In genomic region chr5:177350776-177351391, GRCh38 we compare ENCODE assay signal across 9 cellular contexts. TPM values are rescaled to one million over a fixed set of nuclear protein-coding genes. Genes with fewer than 3 reads are reported as not detected.
DNase-seq lines count a peak whose midpoint lies in the region; ATAC-seq, FAIRE-seq and TF ChIP-seq lines count a peak whose summit lies in the region.
"Had no signal": no experiment of that assay in that cellular context is flagged by ENCODE, and none has a peak within 500 bp of the region (broad histone marks: within the 10 kb centered on the region; RNA-seq: fewer than 3 reads in every experiment).

No MANE protein-coding gene starts in this region.

- FAIRE-seq in HepG2 (lab: Jason Lieb, UNC): no peak

- CTCF ChIA-PET in AG04449 (lab: Yijun Ruan, JAX): interaction anchor here (1.0 to 6.9 kb wide), 9 partner anchors 9 to 238 kb away, joined by 4 to 58 read pairs (median 11); no protein-coding TSS in a partner anchor
- CTCF ChIA-PET in HepG2 (lab: Yijun Ruan, JAX; ENCODE audit: low intra/inter-chr PET ratio, low total read pairs): no interaction called here

- no peaks in the 10 kb centered on the region for H3K9me3 Mint-ChIP-seq in HFFc6

- no peak for TF ChIP-seq RAD21 in HepG2 (CRISPR knock-in tag; IDR thresholded peaks at IDR 0.05)

- TF ChIP-seq POLR2A in HepG2 (IDR thresholded peaks at IDR 0.05; ENCODE audit: insufficient read depth in 1 of 2, low read depth in 2 of 2, low read length in 2 of 2) (no peak), tibial nerve (IDR thresholded peaks at IDR 0.05) (no peak)

- in situ Hi-C loops in HepG2 (cut with HindIII; ENCODE audit: extremely low pct_ligation_motif_present, low pct_unique_long_range_greater_than_20kb): loop anchor here (25.0 kb wide), 1 partner anchor 814 kb away; the partner anchor contains the start of genes CDHR2 and RNF44

- H4K20me1 ChIP-seq in HepG2 (ENCODE audit: insufficient read depth, low read length): no peaks in the 10 kb centered on the region

- H3K9me3 ChIP-seq in HepG2 (ENCODE audit: low read length) (no peaks in the 10 kb centered on the region), tibial nerve (no peaks in the 10 kb centered on the region)

- DNase-seq in AG04449 (ENCODE audit: low read depth, low spot score): no peak
- no peak for DNase-seq in HFFc6
- DNase-seq in HepG2 (ENCODE audit: low spot score): no peak
- DNase-seq in tibial nerve (ENCODE audit: low spot score in 2 of 2): no peak
- DNase-seq in NCI-H524 (lab: John Stamatoyannopoulos, UW): no peak

- 9% methylated on average over 10 of the region's 19 CpGs for WGBS in HepG2 (ENCODE audit: low lambda C conversion rate)
- WGBS in tibial nerve, 2 donors: 13 to 19% methylated on average over 15 to 19 of the region's 19 CpGs

- peaks cover 6 to 15% of the 10 kb centered on the region in 2 experiments for H3K36me3 ChIP-seq in HepG2 (replicated peaks in 1 of 2; ENCODE audit: control insufficient read depth in 1 of 2, insufficient read depth in 2 of 2, low read length in 2 of 2)
- H3K36me3 ChIP-seq in tibial nerve: peaks cover 0 to 29% (median 0%) of the 10 kb centered on the region in 3 donors

- H3K36me3 Mint-ChIP-seq in HFFc6 (ENCODE audit: low read depth): no peaks in the 10 kb centered on the region; the same call in 1 of the 2 replicates

- TF ChIP-seq CTCF in AG04449 (IDR thresholded peaks at IDR 0.05; ENCODE audit: insufficient read depth, low read length, missing control alignments): no peak
- TF ChIP-seq CTCF in HFFc6 (IDR thresholded peaks at IDR 0.05): no peak
- no peak for TF ChIP-seq CTCF in HepG2 (CRISPR knock-in tag; IDR thresholded peaks at IDR 0.05)
- no peak for TF ChIP-seq CTCF in tibial nerve (IDR thresholded peaks at IDR 0.05)

- ATAC-seq in HepG2 (peak; percentile 18), GM19452 (IDR thresholded peaks at IDR 0.05; ENCODE audit: unreplicated experiment) (no peak), GM19035 (IDR thresholded peaks at IDR 0.05; ENCODE audit: unreplicated experiment) (no peak)

- TSS peak; percentile 55 for BruUV-seq in HepG2 (replicated peaks; lab: Mats Ljungman, UMichigan)

- peaks cover 5% of the 10 kb centered on the region for H3K27me3 Mint-ChIP-seq in HFFc6 (ENCODE audit: insufficient read depth)

- H3K79me2 ChIP-seq in HepG2 (ENCODE audit: insufficient read depth, low read length): peaks cover 50% of the 10 kb centered on the region

- intact Hi-C loops in HepG2 (cut with micrococcal nuclease; ENCODE audit: unreplicated experiment): no loop called here

- POLR2A ChIA-PET in AG04449 (lab: Yijun Ruan, JAX): interaction anchor here (0.7 to 1.6 kb wide), 3 partner anchors 10 to 39 kb away, joined by 3 to 4 read pairs (median 4); no protein-coding TSS in a partner anchor
- POLR2A ChIA-PET in HepG2 (lab: Yijun Ruan, JAX): interaction anchor here (1.0 to 6.8 kb wide), 9 partner anchors 15 to 264 kb away, joined by 3 to 84 read pairs (median 10); no protein-coding TSS in a partner anchor

- H3K27ac ChIP-seq in angular gyrus (ENCODE audit: low read depth, low read length): peak overlapping the region; percentile 97
- peak overlapping the region; percentile 94 for H3K27ac ChIP-seq in HepG2 (ENCODE audit: extremely low read length, insufficient read depth, low read length)
- peak overlapping the region; percentile 64 to 91 (median 88) for H3K27ac ChIP-seq in tibial nerve

- peak overlapping the region; percentile 94 for H3K4me2 ChIP-seq in HepG2 (ENCODE audit: low read depth, low read length)

- no peak overlapping the region for H2AFZ ChIP-seq in HepG2 (ENCODE audit: low read length)

- H3K4me3 Mint-ChIP-seq in HFFc6: peak overlapping the region; percentile 98

- peak overlapping the region; percentile 97 for H3K4me3 ChIP-seq in AG04449 (ENCODE audit: low read depth, low read length)
- H3K4me3 ChIP-seq in HepG2 (replicated peaks in 1 of 3; ENCODE audit: insufficient read depth in 1 of 3, low read depth in 2 of 3, low read length in 3 of 3): peak overlapping the region; percentile 92 to 98 (median 93)
- H3K4me3 ChIP-seq in tibial nerve: peak overlapping the region; percentile 66 to 86 (median 84)

- no peak for TF ChIP-seq EP300 in HepG2 (IDR thresholded peaks at IDR 0.05; ENCODE audit: low read depth in 2 of 2, low read length in 2 of 2)
- no peak for TF ChIP-seq EP300 in HepG2 (CRISPR knock-in tag; IDR thresholded peaks at IDR 0.05; ENCODE audit: borderline replicate concordance)
- no peak for TF ChIP-seq EP300 in tibial nerve (IDR thresholded peaks at IDR 0.05)

- H3K4me1 Mint-ChIP-seq in HFFc6 (ENCODE audit: low read depth): peaks cover 37% of the 10 kb centered on the region

- peak overlapping the region; percentile 95 for H3K9ac ChIP-seq in HepG2 (ENCODE audit: insufficient read depth, low read depth, low read length)

- peaks cover 79% of the 10 kb centered on the region for H3K4me1 ChIP-seq in HepG2 (ENCODE audit: insufficient read depth, low read length)
- H3K4me1 ChIP-seq in tibial nerve: peaks cover 0 to 52% (median 20%) of the 10 kb centered on the region in 4 donors

- H3K27ac Mint-ChIP-seq in HFFc6: peak overlapping the region; percentile 99

- H3K27me3 ChIP-seq in HepG2 (ENCODE audit: control insufficient read depth in 1 of 2, insufficient read depth in 2 of 2, low read length in 2 of 2): no peaks in the 10 kb centered on the region; a peak in 1 of 5 replicates
- no peaks in the 10 kb centered on the region for H3K27me3 ChIP-seq in tibial nerve

RNA-seq across cellular contexts. Expression of gene LMAN2, which starts 0.6 kb away (rescaled TPM):
- total RNA-seq in HFFc6 (2021; fragmentation: NEBNext Ultra II Directional; extraction: Animal tissue kit (Norgen Biotek cat#: 25700)): 100 to 1,000 TPM; 153 to 169 (median 164) TPM
- total RNA-seq in HepG2 (2016; rRNA removed; fragmentation: Illumina TruSeq; extraction: Trizol) (94.5 and 191 TPM in 2 replicates), tibial nerve (100 to 1,000 TPM; 144 to 179 (median 154) TPM)
- 72.5 and 74.4 TPM in 2 replicates for total RNA-seq in HepG2 (2016; cell fraction: cytosol; rRNA removed; fragmentation: Illumina TruSeq; extraction: Trizol; ENCODE audit: low read depth)
- 86.8 and 210 TPM in 2 replicates for total RNA-seq in HepG2 (2016; cell fraction: insoluble cytoplasmic fraction; rRNA removed; fragmentation: Illumina TruSeq; extraction: Trizol)
- total RNA-seq in HepG2 (2016; cell fraction: membrane; rRNA removed; fragmentation: Illumina TruSeq; extraction: Trizol): 109 and 128 TPM in 2 replicates
- 152 and 179 TPM in 2 replicates for total RNA-seq in HepG2 (2016; cell fraction: nucleus; rRNA removed; fragmentation: Illumina TruSeq; extraction: Trizol)
- polyA plus RNA-seq in HepG2 (2011; rRNA removed): 193 and 197 TPM in 2 replicates
- polyA plus RNA-seq in HepG2 (2011; cell fraction: cytosol; rRNA removed): 220 and 352 TPM in 2 replicates
- polyA plus RNA-seq in HepG2 (2011; cell fraction: nucleus; rRNA removed): 256 and 281 TPM in 2 replicates
- 71.8 and 108 TPM in 2 replicates for polyA plus RNA-seq in HepG2 (2012)
- polyA plus RNA-seq in HepG2 (2016; cell fraction: cytosol; fragmentation: Illumina TruSeq; extraction: Trizol; ENCODE audit: low read depth): 82.2 and 93.0 TPM in 2 replicates
- 90.8 and 112 TPM in 2 replicates for polyA plus RNA-seq in HepG2 (2016; cell fraction: insoluble cytoplasmic fraction; fragmentation: Illumina TruSeq; extraction: Trizol; ENCODE audit: low read depth)
- 103 and 135 TPM in 2 replicates for polyA plus RNA-seq in HepG2 (2016; cell fraction: membrane; fragmentation: Illumina TruSeq; extraction: Trizol; ENCODE audit: low read depth)
- 241 and 283 TPM in 2 replicates for polyA plus RNA-seq in HepG2 (2016; cell fraction: nucleus; fragmentation: Illumina TruSeq; extraction: Trizol; ENCODE audit: insufficient read depth, low read depth)
- polyA minus RNA-seq in HepG2 (2011; rRNA and poly(A)+ RNA removed; ENCODE audit: low replicate concordance): 353 and 575 TPM in 2 replicates
- polyA minus RNA-seq in HepG2 (2011; cell fraction: cytosol; rRNA and poly(A)+ RNA removed): 147 and 182 TPM in 2 replicates
- 87.0 and 96.2 TPM in 2 replicates for polyA minus RNA-seq in HepG2 (2011; cell fraction: nucleus; rRNA and poly(A)+ RNA removed)

RNA-seq across cellular contexts. Expression of gene RGS14, which starts 6.8 kb away (rescaled TPM):
- 1 to 10 TPM; 1.0 to 2.2 (median 1.2) TPM for total RNA-seq in HFFc6 (2021; fragmentation: NEBNext Ultra II Directional; extraction: Animal tissue kit (Norgen Biotek cat#: 25700))
- total RNA-seq in HepG2 (2016; rRNA removed; fragmentation: Illumina TruSeq; extraction: Trizol) (10.7 and 11.1 TPM in 2 replicates), tibial nerve (10 to 100 TPM; 10.2 to 29.6 (median 16.4) TPM)
- total RNA-seq in HepG2 (2016; cell fraction: cytosol; rRNA removed; fragmentation: Illumina TruSeq; extraction: Trizol; ENCODE audit: low read depth): 15.3 and 15.8 TPM in 2 replicates
- 7.2 and 12.8 TPM in 2 replicates for total RNA-seq in HepG2 (2016; cell fraction: insoluble cytoplasmic fraction; rRNA removed; fragmentation: Illumina TruSeq; extraction: Trizol)
- total RNA-seq in HepG2 (2016; cell fraction: membrane; rRNA removed; fragmentation: Illumina TruSeq; extraction: Trizol): 15.5 and 16.6 TPM in 2 replicates
- 7.6 and 9.6 TPM in 2 replicates for total RNA-seq in HepG2 (2016; cell fraction: nucleus; rRNA removed; fragmentation: Illumina TruSeq; extraction: Trizol)
- 17.2 and 27.9 TPM in 2 replicates for polyA plus RNA-seq in HepG2 (2011; rRNA removed)
- 20.3 and 35.1 TPM in 2 replicates for polyA plus RNA-seq in HepG2 (2011; cell fraction: cytosol; rRNA removed)
- polyA plus RNA-seq in HepG2 (2011; cell fraction: nucleus; rRNA removed): 48.0 and 49.7 TPM in 2 replicates
- 9.3 and 16.2 TPM in 2 replicates for polyA plus RNA-seq in HepG2 (2012)
- 11.0 and 13.5 TPM in 2 replicates for polyA plus RNA-seq in HepG2 (2016; cell fraction: cytosol; fragmentation: Illumina TruSeq; extraction: Trizol; ENCODE audit: low read depth)
- 14.8 and 16.5 TPM in 2 replicates for polyA plus RNA-seq in HepG2 (2016; cell fraction: insoluble cytoplasmic fraction; fragmentation: Illumina TruSeq; extraction: Trizol; ENCODE audit: low read depth)
- 11.0 and 11.4 TPM in 2 replicates for polyA plus RNA-seq in HepG2 (2016; cell fraction: membrane; fragmentation: Illumina TruSeq; extraction: Trizol; ENCODE audit: low read depth)
- 19.6 TPM in 2 replicates for polyA plus RNA-seq in HepG2 (2016; cell fraction: nucleus; fragmentation: Illumina TruSeq; extraction: Trizol; ENCODE audit: insufficient read depth, low read depth)
- 0.82 and 20.7 TPM in 2 replicates for polyA minus RNA-seq in HepG2 (2011; rRNA and poly(A)+ RNA removed; ENCODE audit: low replicate concordance)
- 7.2 and 9.7 TPM in 2 replicates for polyA minus RNA-seq in HepG2 (2011; cell fraction: cytosol; rRNA and poly(A)+ RNA removed)
- polyA minus RNA-seq in HepG2 (2011; cell fraction: nucleus; rRNA and poly(A)+ RNA removed): 10.6 and 12.8 TPM in 2 replicates

RNA-seq across cellular contexts. Expression of gene SLC34A1, which starts 33.4 kb away (rescaled TPM):
- not detected for total RNA-seq in HFFc6 (2021; fragmentation: NEBNext Ultra II Directional; extraction: Animal tissue kit (Norgen Biotek cat#: 25700))
- total RNA-seq in HepG2 (2016; rRNA removed; fragmentation: Illumina TruSeq; extraction: Trizol) (0.20 TPM in 1 of 2 replicates, not detected in the other), tibial nerve (not detected)
- total RNA-seq in HepG2 (2016; cell fraction: cytosol; rRNA removed; fragmentation: Illumina TruSeq; extraction: Trizol; ENCODE audit: low read depth): not detected in 2 replicates
- not detected in 2 replicates for total RNA-seq in HepG2 (2016; cell fraction: insoluble cytoplasmic fraction; rRNA removed; fragmentation: Illumina TruSeq; extraction: Trizol)
- total RNA-seq in HepG2 (2016; cell fraction: membrane; rRNA removed; fragmentation: Illumina TruSeq; extraction: Trizol): not detected in 2 replicates
- not detected in 2 replicates for total RNA-seq in HepG2 (2016; cell fraction: nucleus; rRNA removed; fragmentation: Illumina TruSeq; extraction: Trizol)
- polyA plus RNA-seq in HepG2 (2011; rRNA removed): 0.03 TPM in 2 replicates
- 0.03 TPM in 1 of 2 replicates, not detected in the other for polyA plus RNA-seq in HepG2 (2011; cell fraction: cytosol; rRNA removed)
- polyA plus RNA-seq in HepG2 (2011; cell fraction: nucleus; rRNA removed): 0.21 and 0.24 TPM in 2 replicates
- polyA plus RNA-seq in HepG2 (2012): not detected in 2 replicates
- polyA plus RNA-seq in HepG2 (2016; cell fraction: cytosol; fragmentation: Illumina TruSeq; extraction: Trizol; ENCODE audit: low read depth): not detected in 2 replicates
- not detected in 2 replicates for polyA plus RNA-seq in HepG2 (2016; cell fraction: insoluble cytoplasmic fraction; fragmentation: Illumina TruSeq; extraction: Trizol; ENCODE audit: low read depth)
- not detected in 2 replicates for polyA plus RNA-seq in HepG2 (2016; cell fraction: membrane; fragmentation: Illumina TruSeq; extraction: Trizol; ENCODE audit: low read depth)
- not detected in 2 replicates for polyA plus RNA-seq in HepG2 (2016; cell fraction: nucleus; fragmentation: Illumina TruSeq; extraction: Trizol; ENCODE audit: insufficient read depth, low read depth)
- polyA minus RNA-seq in HepG2 (2011; rRNA and poly(A)+ RNA removed; ENCODE audit: low replicate concordance): not detected in 2 replicates
- polyA minus RNA-seq in HepG2 (2011; cell fraction: cytosol; rRNA and poly(A)+ RNA removed): 1.4 TPM in 1 of 2 replicates, not detected in the other
- polyA minus RNA-seq in HepG2 (2011; cell fraction: nucleus; rRNA and poly(A)+ RNA removed): not detected in 2 replicates
- total RNA-seq: lung microvascular endothelial cell had no signal

RNA-seq across cellular contexts. Expression of gene MXD3, which starts 39.2 kb away (rescaled TPM):
- 10 to 100 TPM in 5 of 6 experiments, 1 to 10 TPM in 1; 7.7 to 17.0 (median 15.3) TPM for total RNA-seq in HFFc6 (2021; fragmentation: NEBNext Ultra II Directional; extraction: Animal tissue kit (Norgen Biotek cat#: 25700))
- total RNA-seq in HepG2 (2016; rRNA removed; fragmentation: Illumina TruSeq; extraction: Trizol) (9.9 and 12.8 TPM in 2 replicates), tibial nerve (10 to 100 TPM in 2 of 4 donors, 1 to 10 TPM in 2; 5.2 to 33.9 (median 14.7) TPM)
- total RNA-seq in HepG2 (2016; cell fraction: cytosol; rRNA removed; fragmentation: Illumina TruSeq; extraction: Trizol; ENCODE audit: low read depth): 6.1 and 6.8 TPM in 2 replicates
- 11.7 and 11.8 TPM in 2 replicates for total RNA-seq in HepG2 (2016; cell fraction: insoluble cytoplasmic fraction; rRNA removed; fragmentation: Illumina TruSeq; extraction: Trizol)
- 6.6 TPM in 2 replicates for total RNA-seq in HepG2 (2016; cell fraction: membrane; rRNA removed; fragmentation: Illumina TruSeq; extraction: Trizol)
- total RNA-seq in HepG2 (2016; cell fraction: nucleus; rRNA removed; fragmentation: Illumina TruSeq; extraction: Trizol): 10.4 and 14.3 TPM in 2 replicates
- polyA plus RNA-seq in HepG2 (2011; rRNA removed): 10.5 and 11.2 TPM in 2 replicates
- 6.0 and 15.2 TPM in 2 replicates for polyA plus RNA-seq in HepG2 (2011; cell fraction: cytosol; rRNA removed)
- 68.6 and 87.5 TPM in 2 replicates for polyA plus RNA-seq in HepG2 (2011; cell fraction: nucleus; rRNA removed)
- 4.6 and 6.6 TPM in 2 replicates for polyA plus RNA-seq in HepG2 (2012)
- 4.5 and 5.4 TPM in 2 replicates for polyA plus RNA-seq in HepG2 (2016; cell fraction: cytosol; fragmentation: Illumina TruSeq; extraction: Trizol; ENCODE audit: low read depth)
- 8.2 and 10.7 TPM in 2 replicates for polyA plus RNA-seq in HepG2 (2016; cell fraction: insoluble cytoplasmic fraction; fragmentation: Illumina TruSeq; extraction: Trizol; ENCODE audit: low read depth)
- 5.8 and 5.9 TPM in 2 replicates for polyA plus RNA-seq in HepG2 (2016; cell fraction: membrane; fragmentation: Illumina TruSeq; extraction: Trizol; ENCODE audit: low read depth)
- polyA plus RNA-seq in HepG2 (2016; cell fraction: nucleus; fragmentation: Illumina TruSeq; extraction: Trizol; ENCODE audit: insufficient read depth, low read depth): 28.9 and 39.4 TPM in 2 replicates
- 8.1 and 15.6 TPM in 2 replicates for polyA minus RNA-seq in HepG2 (2011; rRNA and poly(A)+ RNA removed; ENCODE audit: low replicate concordance)
- 4.1 and 5.1 TPM in 2 replicates for polyA minus RNA-seq in HepG2 (2011; cell fraction: cytosol; rRNA and poly(A)+ RNA removed)
- 8.7 and 9.7 TPM in 2 replicates for polyA minus RNA-seq in HepG2 (2011; cell fraction: nucleus; rRNA and poly(A)+ RNA removed)

RNA-seq across cellular contexts. Expression of gene PRELID1, which starts 47.3 kb away (rescaled TPM):
- 100 to 1,000 TPM; 182 to 225 (median 217) TPM for total RNA-seq in HFFc6 (2021; fragmentation: NEBNext Ultra II Directional; extraction: Animal tissue kit (Norgen Biotek cat#: 25700))
- total RNA-seq in HepG2 (2016; rRNA removed; fragmentation: Illumina TruSeq; extraction: Trizol) (239 and 271 TPM in 2 replicates), tibial nerve (10 to 100 TPM; 52.6 to 87.0 (median 65.2) TPM)
- 772 and 890 TPM in 2 replicates for total RNA-seq in HepG2 (2016; cell fraction: cytosol; rRNA removed; fragmentation: Illumina TruSeq; extraction: Trizol; ENCODE audit: low read depth)
- 220 and 264 TPM in 2 replicates for total RNA-seq in HepG2 (2016; cell fraction: insoluble cytoplasmic fraction; rRNA removed; fragmentation: Illumina TruSeq; extraction: Trizol)
- 708 and 781 TPM in 2 replicates for total RNA-seq in HepG2 (2016; cell fraction: membrane; rRNA removed; fragmentation: Illumina TruSeq; extraction: Trizol)
- 90.3 and 98.5 TPM in 2 replicates for total RNA-seq in HepG2 (2016; cell fraction: nucleus; rRNA removed; fragmentation: Illumina TruSeq; extraction: Trizol)
- 228 and 250 TPM in 2 replicates for polyA plus RNA-seq in HepG2 (2011; rRNA removed)
- polyA plus RNA-seq in HepG2 (2011; cell fraction: cytosol; rRNA removed): 212 and 323 TPM in 2 replicates
- 85.7 and 87.5 TPM in 2 replicates for polyA plus RNA-seq in HepG2 (2011; cell fraction: nucleus; rRNA removed)
- 91.2 and 111 TPM in 2 replicates for polyA plus RNA-seq in HepG2 (2012)
- 1,341 and 1,562 TPM in 2 replicates for polyA plus RNA-seq in HepG2 (2016; cell fraction: cytosol; fragmentation: Illumina TruSeq; extraction: Trizol; ENCODE audit: low read depth)
- polyA plus RNA-seq in HepG2 (2016; cell fraction: insoluble cytoplasmic fraction; fragmentation: Illumina TruSeq; extraction: Trizol; ENCODE audit: low read depth): 353 and 387 TPM in 2 replicates
- 984 and 1,090 TPM in 2 replicates for polyA plus RNA-seq in HepG2 (2016; cell fraction: membrane; fragmentation: Illumina TruSeq; extraction: Trizol; ENCODE audit: low read depth)
- polyA plus RNA-seq in HepG2 (2016; cell fraction: nucleus; fragmentation: Illumina TruSeq; extraction: Trizol; ENCODE audit: insufficient read depth, low read depth): 258 and 277 TPM in 2 replicates
- polyA minus RNA-seq in HepG2 (2011; rRNA and poly(A)+ RNA removed; ENCODE audit: low replicate concordance): 103 and 232 TPM in 2 replicates
- polyA minus RNA-seq in HepG2 (2011; cell fraction: cytosol; rRNA and poly(A)+ RNA removed): 61.2 and 64.5 TPM in 2 replicates
- 30.1 and 34.2 TPM in 2 replicates for polyA minus RNA-seq in HepG2 (2011; cell fraction: nucleus; rRNA and poly(A)+ RNA removed)
